In the genomic region with DNA sequence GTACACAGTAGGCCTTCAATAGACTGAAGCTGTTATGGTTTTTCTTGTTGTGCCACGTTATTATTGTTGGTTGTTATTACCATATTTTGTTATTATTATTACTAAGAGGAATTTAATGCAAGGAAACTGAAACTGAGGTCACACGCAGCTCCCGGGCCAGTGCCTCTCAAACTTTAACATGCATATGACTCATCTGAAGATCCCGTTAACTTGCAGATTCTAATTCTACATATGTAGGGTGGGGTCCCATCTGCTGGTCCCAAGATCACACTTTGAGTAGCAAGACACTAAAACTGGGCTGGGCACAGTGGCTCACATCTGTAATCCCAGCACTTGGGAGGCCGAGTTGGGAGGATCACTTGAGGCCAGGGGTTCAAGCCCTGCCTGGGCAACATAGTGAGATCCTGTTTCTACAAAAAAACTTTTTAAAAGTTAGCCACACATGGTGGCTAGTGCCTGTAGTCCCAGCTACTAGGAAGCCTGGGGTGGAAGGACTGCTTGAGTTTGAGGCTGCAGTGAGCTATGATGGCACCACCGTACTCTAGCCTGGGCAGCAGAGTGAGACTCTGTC, we compare ENCODE assay signal across 12 cellular contexts. TPM values are rescaled to one million over a fixed set of nuclear protein-coding genes. Genes with fewer than 3 reads are reported as not detected.
A peak's percentile ranks its signal among the peaks of the same experiment; 100 is the strongest.
DNase-seq lines count a peak whose midpoint lies in the region; ATAC-seq and FAIRE-seq lines count a peak whose summit lies in the region.
"Had no signal": no experiment of that assay in that cellular context is flagged by ENCODE, and none has a peak within 500 bp of the region (broad histone marks: within the 10 kb centered on the region; RNA-seq: fewer than 3 reads in every experiment).

No MANE protein-coding gene starts in this region.

- ATAC-seq in GM21360 (IDR thresholded peaks at IDR 0.05; ENCODE audit: unreplicated experiment), result peak; percentile 87
- peak; percentile 47 for ATAC-seq in HG03521 (IDR thresholded peaks at IDR 0.05; ENCODE audit: unreplicated experiment)

- no peaks in the 10 kb centered on the region for H3K79me2 ChIP-seq in GM23248 (ENCODE audit: insufficient read depth)

- no peaks in the 10 kb centered on the region for H3F3A ChIP-seq in GM23248 (ENCODE audit: insufficient read depth)

- H3K36me3 ChIP-seq in GM23248 (ENCODE audit: low read depth), result no peaks in the 10 kb centered on the region

- H3K27ac ChIP-seq in GM23248, result no peak overlapping the region

- H3K9ac ChIP-seq in GM23248, result no peak overlapping the region

- in situ Hi-C loops in GM23248 (cut with MboI), result no loop called here

- H3K4me2 ChIP-seq in GM23248 (ENCODE audit: unreplicated experiment), result no peak overlapping the region

- FAIRE-seq in HTR-8/SVneo (lab: Jason Lieb, UNC), result no peak
- FAIRE-seq: TTC549 had no signal

- H3K9me3 ChIP-seq in GM23248 (ENCODE audit: low read depth), result no peaks in the 10 kb centered on the region

- no peaks in the 10 kb centered on the region for H3K4me1 ChIP-seq in GM23248 (ENCODE audit: insufficient read depth)

- H4K20me1 ChIP-seq in GM23248 (ENCODE audit: insufficient read depth), result no peaks in the 10 kb centered on the region

- no peaks in the 10 kb centered on the region for H3K9me2 ChIP-seq in GM23248 (ENCODE audit: insufficient read depth)

- H3K4me3 ChIP-seq in GM23248, result no peak overlapping the region

- WGBS in GM23248 (ENCODE audit: low coverage in 1 of 2, low lambda C conversion rate in 2 of 2, missing lambda C conversion rate in 2 of 2), 2 experiments, result 41 to 43% methylated on average over 6 of the region's 6 CpGs

- DNase-seq in Daoy (ENCODE audit: low read depth) (peak; percentile 63), glomerular visceral epithelial cell (ENCODE audit: extremely low spot score) (peak; percentile 47), GM23248 (no peak), NCI-H2029 (lab: John Stamatoyannopoulos, UW) (no peak), HTR-8/SVneo (ENCODE audit: insufficient read length, low spot score) (no peak)
- no peak for DNase-seq in activated CD4-positive, CD25-positive, alpha-beta regulatory T cell treated with anti-CD3 and anti-CD28 coated beads, Interleukin-2, amount 50 U/mL, for 72 hours
- DNase-seq: activated naive CD4-positive, alpha-beta T cell treated with anti-CD3 and anti-CD28 coated beads for 36 hours; AML-193; naive B cell had no signal

- no peaks in the 10 kb centered on the region for H3K27me3 ChIP-seq in GM23248 (replicated peaks; ENCODE audit: insufficient read depth)

- no peak overlapping the region for H2AFZ ChIP-seq in GM23248

RNA-seq across cellular contexts. Expression of a gene that starts 0.9 kb away (rescaled TPM):
- total RNA-seq in Daoy (2014; rRNA removed; shearing (Covaris generic)), result 0.91 and 3.2 TPM in 2 replicates
- total RNA-seq in GM23248 (2014; rRNA removed; shearing (Covaris generic)), result not detected in 2 replicates
- polyA plus RNA-seq in GM23248 (2016; fragmentation: Nextera tagmentation; extraction: Ambion mirVana), result not detected in 2 replicates
- total RNA-seq: activated naive CD4-positive, alpha-beta T cell treated with anti-CD3 and anti-CD28 coated beads for 36 hours had no signal

RNA-seq across cellular contexts. Expression of a gene that starts 5.7 kb away (rescaled TPM):
- 0.18 TPM in 1 of 2 replicates, not detected in the other for total RNA-seq in Daoy (2014; rRNA removed; shearing (Covaris generic))
- not detected in 2 replicates for total RNA-seq in GM23248 (2014; rRNA removed; shearing (Covaris generic))
- polyA plus RNA-seq in GM23248 (2016; fragmentation: Nextera tagmentation; extraction: Ambion mirVana), result not detected in 2 replicates
- total RNA-seq: activated naive CD4-positive, alpha-beta T cell treated with anti-CD3 and anti-CD28 coated beads for 36 hours had no signal

RNA-seq across cellular contexts. Expression of a gene that starts 41.1 kb away (rescaled TPM):
- not detected in 2 replicates for total RNA-seq in Daoy (2014; rRNA removed; shearing (Covaris generic))
- total RNA-seq in GM23248 (2014; rRNA removed; shearing (Covaris generic)), result not detected in 2 replicates
- polyA plus RNA-seq in GM23248 (2016; fragmentation: Nextera tagmentation; extraction: Ambion mirVana), result not detected in 2 replicates
- total RNA-seq: activated naive CD4-positive, alpha-beta T cell treated with anti-CD3 and anti-CD28 coated beads for 36 hours had no signal

RNA-seq across cellular contexts. Expression of a gene that starts 57.7 kb away (rescaled TPM):
- not detected in 2 replicates for total RNA-seq in Daoy (2014; rRNA removed; shearing (Covaris generic))
- not detected in 2 replicates for total RNA-seq in GM23248 (2014; rRNA removed; shearing (Covaris generic))
- not detected in 2 replicates for polyA plus RNA-seq in GM23248 (2016; fragmentation: Nextera tagmentation; extraction: Ambion mirVana)
- total RNA-seq: activated naive CD4-positive, alpha-beta T cell treated with anti-CD3 and anti-CD28 coated beads for 36 hours had no signal

Comparison
In these comparisons a context has a peak if more than half of its experiments do, and no peak if none do; other contexts are left out.
1. DNase-seq: peak in Daoy (single experiment) and glomerular visceral epithelial cell (single experiment); none in GM23248 (single experiment), activated CD4-positive, CD25-positive, alpha-beta regulatory T cell treated with anti-CD3 and anti-CD28 coated beads, Interleukin-2, amount 50 U/mL, for 72 hours (single experiment), NCI-H2029 (single experiment) and HTR-8/SVneo (single experiment).